1 cellular context compared by ENCODE assay signal in the genomic region with DNA sequence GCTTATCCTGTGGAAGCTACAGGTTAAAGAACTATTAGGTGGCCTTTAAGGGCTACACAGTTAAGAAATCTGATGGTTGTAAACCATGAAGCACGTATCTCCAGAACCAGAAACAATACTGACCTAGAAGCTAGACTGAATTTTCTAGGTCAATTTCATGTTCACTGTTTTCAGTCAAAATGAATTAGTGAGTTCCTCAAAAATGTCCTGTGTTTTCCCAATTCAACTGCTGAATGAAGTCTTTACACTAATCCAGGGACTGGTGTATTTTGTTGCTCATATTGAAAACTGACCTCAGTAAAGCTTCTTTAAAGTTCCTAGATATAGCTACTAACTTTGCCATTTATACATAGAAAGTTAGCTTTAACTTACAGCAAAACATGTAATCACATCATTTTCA.
TF ChIP-seq lines count a peak whose summit lies in the region.

No MANE protein-coding gene starts in this region.

TF ChIP-seq in GM23338, 12 proteins besides CTCF, POLR2A, EP300 and RAD21:
- TF ChIP-seq, protein P1, sequence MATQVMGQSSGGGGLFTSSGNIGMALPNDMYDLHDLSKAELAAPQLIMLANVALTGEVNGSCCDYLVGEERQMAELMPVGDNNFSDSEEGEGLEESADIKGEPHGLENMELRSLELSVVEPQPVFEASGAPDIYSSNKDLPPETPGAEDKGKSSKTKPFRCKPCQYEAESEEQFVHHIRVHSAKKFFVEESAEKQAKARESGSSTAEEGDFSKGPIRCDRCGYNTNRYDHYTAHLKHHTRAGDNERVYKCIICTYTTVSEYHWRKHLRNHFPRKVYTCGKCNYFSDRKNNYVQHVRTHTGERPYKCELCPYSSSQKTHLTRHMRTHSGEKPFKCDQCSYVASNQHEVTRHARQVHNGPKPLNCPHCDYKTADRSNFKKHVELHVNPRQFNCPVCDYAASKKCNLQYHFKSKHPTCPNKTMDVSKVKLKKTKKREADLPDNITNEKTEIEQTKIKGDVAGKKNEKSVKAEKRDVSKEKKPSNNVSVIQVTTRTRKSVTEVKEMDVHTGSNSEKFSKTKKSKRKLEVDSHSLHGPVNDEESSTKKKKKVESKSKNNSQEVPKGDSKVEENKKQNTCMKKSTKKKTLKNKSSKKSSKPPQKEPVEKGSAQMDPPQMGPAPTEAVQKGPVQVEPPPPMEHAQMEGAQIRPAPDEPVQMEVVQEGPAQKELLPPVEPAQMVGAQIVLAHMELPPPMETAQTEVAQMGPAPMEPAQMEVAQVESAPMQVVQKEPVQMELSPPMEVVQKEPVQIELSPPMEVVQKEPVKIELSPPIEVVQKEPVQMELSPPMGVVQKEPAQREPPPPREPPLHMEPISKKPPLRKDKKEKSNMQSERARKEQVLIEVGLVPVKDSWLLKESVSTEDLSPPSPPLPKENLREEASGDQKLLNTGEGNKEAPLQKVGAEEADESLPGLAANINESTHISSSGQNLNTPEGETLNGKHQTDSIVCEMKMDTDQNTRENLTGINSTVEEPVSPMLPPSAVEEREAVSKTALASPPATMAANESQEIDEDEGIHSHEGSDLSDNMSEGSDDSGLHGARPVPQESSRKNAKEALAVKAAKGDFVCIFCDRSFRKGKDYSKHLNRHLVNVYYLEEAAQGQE (IDR thresholded peaks at IDR 0.05; ENCODE audit: unreplicated experiment): no peak
- TF ChIP-seq NANOG (IDR thresholded peaks at IDR 0.05; ENCODE audit: borderline replicate concordance) (no peak), POLR2AphosphoS5 (IDR thresholded peaks at IDR 0.05; ENCODE audit: low read depth) (no peak)
